In genomic region chr7:107354639-107355038, GRCh38 we compare ENCODE assay signal across 22 cellular contexts.
"Had no signal": no experiment of that assay in that cellular context is flagged by ENCODE, and none has a peak within 500 bp of the region (broad histone marks: within the 10 kb centered on the region; RNA-seq: fewer than 3 reads in every experiment).

No MANE protein-coding gene starts in this region.

- H3K79me2 ChIP-seq: hepatocyte had no signal

- H3K4me2 ChIP-seq: hepatocyte had no signal

- H3K4me1 ChIP-seq: esophagus muscularis mucosa, gastroesophageal sphincter, heart left ventricle, left lung, lower lobe of right lung had no signal

- H3K27me3 Mint-ChIP-seq: naive B cell had no signal

- H3K27ac ChIP-seq: coronary artery, dorsolateral prefrontal cortex, esophagus muscularis mucosa, foreskin keratinocyte, gastroesophageal sphincter, heart left ventricle, hepatocyte, left lung, lower lobe of right lung had no signal

- H3K27me3 ChIP-seq: dorsolateral prefrontal cortex, esophagus muscularis mucosa, foreskin keratinocyte, gastroesophageal sphincter, heart left ventricle, hepatocyte, left lung had no signal

- H3K27ac Mint-ChIP-seq: mesothelial cell of epicardium had no signal

- H3K4me3 Mint-ChIP-seq: mesothelial cell of epicardium had no signal

- H3K9me3 Mint-ChIP-seq: mesothelial cell of epicardium had no signal

- H3K4me3 ChIP-seq: coronary artery, dorsolateral prefrontal cortex, esophagus muscularis mucosa, gastroesophageal sphincter, heart left ventricle, hepatocyte, left lung, lower lobe of right lung, mucosa of descending colon had no signal

- H2AFZ ChIP-seq: hepatocyte had no signal

- FAIRE-seq: endothelial cell of umbilical vein, frontal cortex, islet of Langerhans, keratinocyte had no signal

- H3K4me1 Mint-ChIP-seq: mesothelial cell of epicardium, naive B cell had no signal

- H3K9me3 ChIP-seq: esophagus muscularis mucosa, gastroesophageal sphincter, lower lobe of right lung, mucosa of descending colon had no signal

- ATAC-seq: foreskin keratinocyte, gastroesophageal sphincter, heart left ventricle, left cardiac atrium, left lung, left ventricle myocardium superior, lower lobe of right lung, mucosa of descending colon had no signal

- DNase-seq: dermis blood vessel endothelial cell; dorsolateral prefrontal cortex; effector CD4-positive, alpha-beta T cell; effector memory CD4-positive, alpha-beta T cell; foreskin keratinocyte; heart left ventricle; left cardiac atrium; left lung; left ventricle myocardium superior; lower lobe of right lung; mesenchymal stem cell; mucosa of descending colon; naive B cell had no signal
